Comparison of ENCODE assay signal across 9 cellular contexts in the genomic region with DNA sequence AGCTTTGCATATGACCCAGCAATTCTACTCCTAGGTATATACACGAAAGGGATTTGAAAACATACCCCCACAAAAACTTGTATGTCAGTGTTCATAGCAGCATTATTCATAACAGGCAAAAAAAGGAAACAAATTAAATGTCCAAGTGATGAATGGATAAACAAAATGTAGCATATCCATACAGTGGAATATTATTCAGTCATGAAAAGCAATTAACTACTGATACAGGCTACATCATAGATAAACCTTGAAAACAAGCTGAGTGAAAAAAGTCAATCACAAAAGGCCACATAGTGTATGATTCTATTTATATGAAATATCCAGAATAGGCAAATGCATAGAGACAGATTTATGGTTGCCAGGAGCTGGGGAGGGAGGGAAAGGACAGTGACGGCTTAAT. TPM values are rescaled to one million over a fixed set of nuclear protein-coding genes. Genes with fewer than 3 reads are reported as not detected.
DNase-seq lines count a peak whose midpoint lies in the region; ATAC-seq, FAIRE-seq and TF ChIP-seq lines count a peak whose summit lies in the region.
"Had no signal": no experiment of that assay in that cellular context is flagged by ENCODE, and none has a peak within 500 bp of the region (broad histone marks: within the 10 kb centered on the region; RNA-seq: fewer than 3 reads in every experiment).

No MANE protein-coding gene starts in this region.

- no peak overlapping the region for H3K4ac ChIP-seq in trophoblast cell (ENCODE audit: low read depth, low read length)

- H3K4me2 ChIP-seq in endothelial cell of umbilical vein (ENCODE audit: insufficient read depth, low read length): peak overlapping the region; percentile 77
- peak overlapping the region; percentile 67 for H3K4me2 ChIP-seq in trophoblast cell (ENCODE audit: low read length)

- H2AFZ ChIP-seq in endothelial cell of umbilical vein (ENCODE audit: low read depth, low read length) (no peak overlapping the region), trophoblast cell (ENCODE audit: insufficient read depth, low read length, poor library complexity) (no peak overlapping the region)

- ATAC-seq in Panc1: no peak
- no peak for ATAC-seq in HG03469 (IDR thresholded peaks at IDR 0.05; ENCODE audit: unreplicated experiment)

- no peak for DNase-seq in activated CD4-positive, alpha-beta T cell treated with anti-CD3 and anti-CD28 coated beads, Interleukin-2, amount 10 ng/mL, durations not matched to agents 24 days and 14 days
- DNase-seq in activated CD4-positive, alpha-beta T cell treated with anti-CD3 and anti-CD28 coated beads, Interleukin-2, amount 50 U/mL, for 1 hour: no peak
- DNase-seq in Panc1 (ENCODE audit: low read depth, low spot score) (no peak), endothelial cell of umbilical vein (ENCODE audit: low read depth, low spot score) (no peak), trophoblast cell (no peak), erythroblast (lab: John Stamatoyannopoulos, UW) (no peak), islet precursor cell (no peak)
- DNase-seq: cortex of kidney had no signal

- no peaks in the 10 kb centered on the region for H3K9me3 Mint-ChIP-seq in activated CD4-positive, alpha-beta T cell treated with anti-CD3 and anti-CD28 coated beads, Interleukin-2, amount 10 ng/mL, durations not matched to agents 24 days and 14 days

- POLR2A ChIA-PET in Panc1 (lab: Charles Lee) (interaction anchor here (0.7 to 2.2 kb wide), 2 partner anchors 22 to 287 kb away, joined by 3 to 5 read pairs; no protein-coding TSS in a partner anchor), endothelial cell of umbilical vein (lab: Charles Lee) (no interaction called here)

- no peak overlapping the region for H3K14ac ChIP-seq in trophoblast cell (ENCODE audit: low read length)

- H3K36me3 Mint-ChIP-seq in activated CD4-positive, alpha-beta T cell treated with anti-CD3 and anti-CD28 coated beads, Interleukin-2, amount 10 ng/mL, durations not matched to agents 24 days and 14 days (ENCODE audit: low read depth): peaks cover 41% of the 10 kb centered on the region

- H3K36me3 ChIP-seq in Panc1 (ENCODE audit: control insufficient read depth, insufficient read depth, low read length): peaks cover 11% of the 10 kb centered on the region
- H3K36me3 ChIP-seq in endothelial cell of umbilical vein (ENCODE audit: control insufficient read depth in 2 of 2, extremely low read depth in 1 of 2, insufficient read depth in 2 of 2, low read length in 2 of 2): peaks cover 3 to 7% of the 10 kb centered on the region in 2 experiments
- peaks cover 18 to 19% of the 10 kb centered on the region in 2 experiments for H3K36me3 ChIP-seq in trophoblast cell (ENCODE audit: control insufficient read depth in 1 of 2, insufficient read depth in 2 of 2, low read length in 2 of 2)

- H3K79me2 ChIP-seq in endothelial cell of umbilical vein (ENCODE audit: control insufficient read depth, insufficient read depth, low read length) (peaks cover 17% of the 10 kb centered on the region), trophoblast cell (ENCODE audit: control insufficient read depth, insufficient read depth, low read length, poor library complexity) (peaks cover 7% of the 10 kb centered on the region)

- TF ChIP-seq CTCF in Panc1 (IDR thresholded peaks at IDR 0.05) (no peak), endothelial cell of umbilical vein (IDR thresholded peaks at IDR 0.05; ENCODE audit: extremely low read depth in 1 of 2, insufficient read depth in 1 of 2, low read depth in 1 of 2, low read length in 2 of 2) (no peak)

- TSS peak; percentile 76 for BruUV-seq in Panc1 (replicated peaks; lab: Mats Ljungman, UMichigan)
- no TSS peak for BruUV-seq in endothelial cell of umbilical vein (replicated peaks; lab: Mats Ljungman, UMichigan)

- H2BK120ac ChIP-seq in trophoblast cell (ENCODE audit: insufficient read depth, low read length, poor library complexity): no peak overlapping the region

- no peaks in the 10 kb centered on the region for H3K27me3 ChIP-seq in Panc1 (ENCODE audit: control insufficient read depth, insufficient read depth, low read length)
- no peaks in the 10 kb centered on the region for H3K27me3 ChIP-seq in endothelial cell of umbilical vein (ENCODE audit: control insufficient read depth in 2 of 2, insufficient read depth in 2 of 2, low read length in 2 of 2)
- no peaks in the 10 kb centered on the region for H3K27me3 ChIP-seq in trophoblast cell (ENCODE audit: insufficient read depth, low read length)

- H3K27ac Mint-ChIP-seq in activated CD4-positive, alpha-beta T cell treated with anti-CD3 and anti-CD28 coated beads, Interleukin-2, amount 10 ng/mL, durations not matched to agents 24 days and 14 days: peak overlapping the region; percentile 100

- peaks cover 6% of the 10 kb centered on the region for H3K79me1 ChIP-seq in trophoblast cell (ENCODE audit: low read length)

- CTCF ChIA-PET in Panc1 (lab: Charles Lee): no interaction called here
- CTCF ChIA-PET in endothelial cell of umbilical vein (lab: Charles Lee): interaction anchor here (1.6 kb wide), 1 partner anchor 9 kb away, joined by 4 read pairs; no protein-coding TSS in a partner anchor

- H4K91ac ChIP-seq in trophoblast cell (ENCODE audit: low read depth, low read length): no peak overlapping the region

- no peak overlapping the region for H2BK5ac ChIP-seq in trophoblast cell (ENCODE audit: low read depth, low read length, poor library complexity)

- H3K9ac ChIP-seq in endothelial cell of umbilical vein (replicated peaks; ENCODE audit: extremely low read depth, insufficient read depth, low read length) (peak overlapping the region; percentile 87), trophoblast cell (ENCODE audit: low read length) (no peak overlapping the region)

- no peak for TF ChIP-seq POLR2A in endothelial cell of umbilical vein (IDR thresholded peaks at IDR 0.05; ENCODE audit: low read depth, low read length)
- no peak for TF ChIP-seq POLR2A in erythroblast (IDR thresholded peaks at IDR 0.05; ENCODE audit: low read length)

- in situ Hi-C loops in Panc1 (cut with HindIII; ENCODE audit: low pct_unique_long_range_greater_than_20kb, low sequenced_read_pairs): no loop called here

- H3K18ac ChIP-seq in trophoblast cell (ENCODE audit: low read length): no peak overlapping the region

- H3K4me1 Mint-ChIP-seq in activated CD4-positive, alpha-beta T cell treated with anti-CD3 and anti-CD28 coated beads, Interleukin-2, amount 10 ng/mL, durations not matched to agents 24 days and 14 days: peaks cover 28% of the 10 kb centered on the region

- H3K27ac ChIP-seq in Panc1 (ENCODE audit: low read length) (peak overlapping the region; percentile 86), endothelial cell of umbilical vein (ENCODE audit: insufficient read depth, low read depth, low read length) (no peak overlapping the region), trophoblast cell (ENCODE audit: low read depth, low read length) (no peak overlapping the region)

- H2AK5ac ChIP-seq in trophoblast cell (ENCODE audit: low read length): no peak overlapping the region

- H3K4me3 ChIP-seq in Panc1 (ENCODE audit: low read depth in 2 of 2, low read length in 2 of 2) (peak overlapping the region; percentile 53 to 95), endothelial cell of umbilical vein (replicated peaks in 1 of 3; ENCODE audit: insufficient read depth in 1 of 3, low read depth in 1 of 3, low read length in 3 of 3) (peak overlapping the region in 1 of 3 experiments; percentile 91), trophoblast cell (ENCODE audit: low read depth, low read length) (no peak overlapping the region)

- dilution Hi-C loops in endothelial cell of umbilical vein (cut with MboI; ENCODE audit: extremely low pct_ligation_motif_present, low sequenced_read_pairs): no loop called here

- intact Hi-C loops in activated CD4-positive, alpha-beta T cell treated with anti-CD3 and anti-CD28 coated beads, Interleukin-2, amount 10 ng/mL, durations not matched to agents 24 days and 14 days (cut with micrococcal nuclease): loop anchor here (1.0 kb wide), 1 partner anchor 24 kb away; the partner anchor contains the start of gene LRRC59
- intact Hi-C loops in Panc1 (cut with micrococcal nuclease; ENCODE audit: unreplicated experiment): no loop called here
- intact Hi-C loops in endothelial cell of umbilical vein (cut with micrococcal nuclease): no loop called here

- no peak overlapping the region for H3K23ac ChIP-seq in trophoblast cell (ENCODE audit: low read length)

- no peaks in the 10 kb centered on the region for H3K9me3 ChIP-seq in Panc1 (ENCODE audit: control insufficient read depth, insufficient read depth, low read depth, low read length)
- no peaks in the 10 kb centered on the region for H3K9me3 ChIP-seq in endothelial cell of umbilical vein (replicated peaks; ENCODE audit: control insufficient read depth, insufficient read depth, low read length)
- no peaks in the 10 kb centered on the region for H3K9me3 ChIP-seq in trophoblast cell (ENCODE audit: insufficient read depth, low read depth, low read length)

- no peak overlapping the region for H4K12ac ChIP-seq in trophoblast cell (ENCODE audit: low read depth, low read length)

- H3K4me3 Mint-ChIP-seq in activated CD4-positive, alpha-beta T cell treated with anti-CD3 and anti-CD28 coated beads, Interleukin-2, amount 10 ng/mL, durations not matched to agents 24 days and 14 days: peak overlapping the region; percentile 98

- H3K9me1 ChIP-seq in endothelial cell of umbilical vein (replicated peaks; ENCODE audit: control insufficient read depth, extremely low read depth, insufficient read depth, low read length): no peaks in the 10 kb centered on the region

- FAIRE-seq in endothelial cell of umbilical vein (lab: Jason Lieb, UNC): no peak

- no peaks in the 10 kb centered on the region for H4K20me1 ChIP-seq in endothelial cell of umbilical vein (replicated peaks; ENCODE audit: control insufficient read depth, extremely low read depth, insufficient read depth, low read length)

- H3K27me3 Mint-ChIP-seq in activated CD4-positive, alpha-beta T cell treated with anti-CD3 and anti-CD28 coated beads, Interleukin-2, amount 10 ng/mL, durations not matched to agents 24 days and 14 days: no peaks in the 10 kb centered on the region

- no CpG with 5 or more reads among the region's 2 CpGs for WGBS in trophoblast cell (ENCODE audit: extremely low coverage, insufficient coverage, insufficient read length)

- H4K8ac ChIP-seq in trophoblast cell (ENCODE audit: low read depth, low read length): no peak overlapping the region

- H2BK12ac ChIP-seq in trophoblast cell (ENCODE audit: low read length): no peak overlapping the region

- peaks cover 5% of the 10 kb centered on the region for H3K4me1 ChIP-seq in Panc1 (ENCODE audit: control insufficient read depth, insufficient read depth, low read length)
- peaks cover 15% of the 10 kb centered on the region for H3K4me1 ChIP-seq in endothelial cell of umbilical vein (ENCODE audit: control insufficient read depth, extremely low read depth, insufficient read depth, low read length)
- H3K4me1 ChIP-seq in trophoblast cell (ENCODE audit: control insufficient read depth in 1 of 2, insufficient read depth in 2 of 2, low read length in 2 of 2): peaks cover 0 to 7% of the 10 kb centered on the region in 2 experiments

RNA-seq across cellular contexts. Expression of gene EME1, which starts 0.7 kb away (rescaled TPM):
- total RNA-seq in activated CD4-positive, alpha-beta T cell treated with anti-CD3 and anti-CD28 coated beads, Interleukin-2, amount 10 ng/mL, durations not matched to agents 24 days and 14 days: 30.7 and 35.4 TPM in 2 replicates
- total RNA-seq in Panc1 (2021; ENCODE audit: unreplicated experiment) (15.3 TPM), endothelial cell of umbilical vein (7.3 and 9.1 TPM in 2 replicates)
- 7.8 TPM for polyA plus RNA-seq in Panc1 (2012; ENCODE audit: insufficient read length)
- polyA plus RNA-seq in endothelial cell of umbilical vein: 4.3 and 5.6 TPM in 2 replicates
- polyA plus RNA-seq in endothelial cell of umbilical vein (2011; cell fraction: cytosol; rRNA removed): 5.1 and 5.2 TPM in 2 replicates
- polyA plus RNA-seq in endothelial cell of umbilical vein (2011; cell fraction: nucleus; rRNA removed): 40.0 and 52.1 TPM in 2 replicates
- 4.0 and 7.1 TPM in 2 replicates for polyA plus RNA-seq in endothelial cell of umbilical vein (2012)
- 4.2 and 4.4 TPM in 2 replicates for polyA minus RNA-seq in endothelial cell of umbilical vein
- 9.7 TPM for polyA minus RNA-seq in endothelial cell of umbilical vein (2011; cell fraction: cytosol; rRNA and poly(A)+ RNA removed)
- 5.5 and 8.1 TPM in 2 replicates for polyA minus RNA-seq in endothelial cell of umbilical vein (2011; cell fraction: nucleus; rRNA and poly(A)+ RNA removed)
- 9.1 and 9.8 TPM in 2 replicates for polyA plus RNA-seq in trophoblast cell (2013)

RNA-seq across cellular contexts. Expression of gene MRPL27, which starts 0.7 kb away (rescaled TPM):
- total RNA-seq in activated CD4-positive, alpha-beta T cell treated with anti-CD3 and anti-CD28 coated beads, Interleukin-2, amount 10 ng/mL, durations not matched to agents 24 days and 14 days: 80.5 and 83.3 TPM in 2 replicates
- 136 TPM for total RNA-seq in Panc1 (2021; ENCODE audit: unreplicated experiment)
- 132 TPM for polyA plus RNA-seq in Panc1 (2012; ENCODE audit: insufficient read length)
- total RNA-seq in endothelial cell of umbilical vein: 72.2 and 76.2 TPM in 2 replicates
- polyA plus RNA-seq in endothelial cell of umbilical vein: 119 and 158 TPM in 2 replicates
- 157 and 205 TPM in 2 replicates for polyA plus RNA-seq in endothelial cell of umbilical vein (2011; cell fraction: cytosol; rRNA removed)
- polyA plus RNA-seq in endothelial cell of umbilical vein (2011; cell fraction: nucleus; rRNA removed): 89.7 and 95.0 TPM in 2 replicates
- 105 and 106 TPM in 2 replicates for polyA plus RNA-seq in endothelial cell of umbilical vein (2012)
- polyA minus RNA-seq in endothelial cell of umbilical vein: 59.8 and 61.6 TPM in 2 replicates
- polyA minus RNA-seq in endothelial cell of umbilical vein (2011; cell fraction: cytosol; rRNA and poly(A)+ RNA removed): 41.8 TPM
- 34.1 and 37.2 TPM in 2 replicates for polyA minus RNA-seq in endothelial cell of umbilical vein (2011; cell fraction: nucleus; rRNA and poly(A)+ RNA removed)
- polyA plus RNA-seq in trophoblast cell (2013): 64.2 and 66.2 TPM in 2 replicates

RNA-seq across cellular contexts. Expression of gene LRRC59, which starts 23.6 kb away (rescaled TPM):
- total RNA-seq in activated CD4-positive, alpha-beta T cell treated with anti-CD3 and anti-CD28 coated beads, Interleukin-2, amount 10 ng/mL, durations not matched to agents 24 days and 14 days: 113 and 117 TPM in 2 replicates
- total RNA-seq in Panc1 (2021; ENCODE audit: unreplicated experiment): 167 TPM
- polyA plus RNA-seq in Panc1 (2012; ENCODE audit: insufficient read length): 160 TPM
- 179 and 183 TPM in 2 replicates for total RNA-seq in endothelial cell of umbilical vein
- polyA plus RNA-seq in endothelial cell of umbilical vein: 88.3 and 93.9 TPM in 2 replicates
- 114 and 124 TPM in 2 replicates for polyA plus RNA-seq in endothelial cell of umbilical vein (2011; cell fraction: cytosol; rRNA removed)
- 80.0 and 87.0 TPM in 2 replicates for polyA plus RNA-seq in endothelial cell of umbilical vein (2011; cell fraction: nucleus; rRNA removed)
- polyA plus RNA-seq in endothelial cell of umbilical vein (2012): 205 and 230 TPM in 2 replicates
- polyA minus RNA-seq in endothelial cell of umbilical vein: 137 and 138 TPM in 2 replicates
- 76.6 TPM for polyA minus RNA-seq in endothelial cell of umbilical vein (2011; cell fraction: cytosol; rRNA and poly(A)+ RNA removed)
- 55.9 and 75.2 TPM in 2 replicates for polyA minus RNA-seq in endothelial cell of umbilical vein (2011; cell fraction: nucleus; rRNA and poly(A)+ RNA removed)
- 135 and 138 TPM in 2 replicates for polyA plus RNA-seq in trophoblast cell (2013)

RNA-seq across cellular contexts. Expression of gene XYLT2, which starts 27.8 kb away (rescaled TPM):
- 65.3 and 66.5 TPM in 2 replicates for total RNA-seq in activated CD4-positive, alpha-beta T cell treated with anti-CD3 and anti-CD28 coated beads, Interleukin-2, amount 10 ng/mL, durations not matched to agents 24 days and 14 days
- 28.5 TPM for total RNA-seq in Panc1 (2021; ENCODE audit: unreplicated experiment)
- 42.0 TPM for polyA plus RNA-seq in Panc1 (2012; ENCODE audit: insufficient read length)
- 26.6 and 29.9 TPM in 2 replicates for total RNA-seq in endothelial cell of umbilical vein
- 19.1 and 24.0 TPM in 2 replicates for polyA plus RNA-seq in endothelial cell of umbilical vein
- 9.4 and 12.5 TPM in 2 replicates for polyA plus RNA-seq in endothelial cell of umbilical vein (2011; cell fraction: cytosol; rRNA removed)
- 16.4 and 19.0 TPM in 2 replicates for polyA plus RNA-seq in endothelial cell of umbilical vein (2011; cell fraction: nucleus; rRNA removed)
- 19.2 and 22.9 TPM in 2 replicates for polyA plus RNA-seq in endothelial cell of umbilical vein (2012)
- polyA minus RNA-seq in endothelial cell of umbilical vein: 23.4 and 29.9 TPM in 2 replicates
- 16.8 TPM for polyA minus RNA-seq in endothelial cell of umbilical vein (2011; cell fraction: cytosol; rRNA and poly(A)+ RNA removed)
- 9.5 and 11.6 TPM in 2 replicates for polyA minus RNA-seq in endothelial cell of umbilical vein (2011; cell fraction: nucleus; rRNA and poly(A)+ RNA removed)
- polyA plus RNA-seq in trophoblast cell (2013): 11.4 and 11.5 TPM in 2 replicates

RNA-seq across cellular contexts. Expression of gene ACSF2, which starts 52.3 kb away (rescaled TPM):
- 13.6 and 16.5 TPM in 2 replicates for total RNA-seq in activated CD4-positive, alpha-beta T cell treated with anti-CD3 and anti-CD28 coated beads, Interleukin-2, amount 10 ng/mL, durations not matched to agents 24 days and 14 days
- 17.2 TPM for total RNA-seq in Panc1 (2021; ENCODE audit: unreplicated experiment)
- polyA plus RNA-seq in Panc1 (2012; ENCODE audit: insufficient read length): 35.8 TPM
- total RNA-seq in endothelial cell of umbilical vein: 24.6 and 37.2 TPM in 2 replicates
- 30.4 and 33.2 TPM in 2 replicates for polyA plus RNA-seq in endothelial cell of umbilical vein
- 20.7 and 22.6 TPM in 2 replicates for polyA plus RNA-seq in endothelial cell of umbilical vein (2011; cell fraction: cytosol; rRNA removed)
- 103 and 131 TPM in 2 replicates for polyA plus RNA-seq in endothelial cell of umbilical vein (2011; cell fraction: nucleus; rRNA removed)
- 38.4 and 55.1 TPM in 2 replicates for polyA plus RNA-seq in endothelial cell of umbilical vein (2012)
- 35.0 and 50.4 TPM in 2 replicates for polyA minus RNA-seq in endothelial cell of umbilical vein
- polyA minus RNA-seq in endothelial cell of umbilical vein (2011; cell fraction: cytosol; rRNA and poly(A)+ RNA removed): 16.9 TPM
- polyA minus RNA-seq in endothelial cell of umbilical vein (2011; cell fraction: nucleus; rRNA and poly(A)+ RNA removed): 33.0 and 34.4 TPM in 2 replicates
- 70.4 and 74.8 TPM in 2 replicates for polyA plus RNA-seq in trophoblast cell (2013)
